ENCODE assay signal across 27 cellular contexts in the genomic region with DNA sequence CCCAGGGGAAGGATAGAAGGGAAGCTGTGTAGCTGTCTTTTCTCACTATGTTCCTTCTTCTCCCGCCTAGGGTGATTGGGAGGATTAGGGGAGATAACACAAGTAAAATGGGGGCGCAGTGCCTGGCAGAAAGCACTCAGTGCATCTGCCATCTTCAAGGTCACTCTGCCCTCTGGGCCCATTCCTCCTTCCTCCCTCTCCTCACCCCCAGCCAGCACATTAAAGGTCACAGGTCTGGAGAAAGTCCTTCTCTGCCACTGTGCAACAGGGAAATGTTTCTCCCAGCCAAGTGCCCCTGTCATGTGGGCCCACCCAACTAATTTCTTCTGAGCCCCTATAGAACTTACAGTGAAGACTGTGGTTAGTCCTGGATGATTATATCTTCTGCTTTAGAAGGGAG. TPM values are rescaled to one million over a fixed set of nuclear protein-coding genes. Genes with fewer than 3 reads are reported as not detected.
DNase-seq lines count a peak whose midpoint lies in the region; ATAC-seq and TF ChIP-seq lines count a peak whose summit lies in the region.
"Had no signal": no experiment of that assay in that cellular context is flagged by ENCODE, and none has a peak within 500 bp of the region (broad histone marks: within the 10 kb centered on the region; RNA-seq: fewer than 3 reads in every experiment).

No MANE protein-coding gene starts in this region.

- 88 to 93% methylated on average over 2 of the region's 2 CpGs for WGBS in tibial nerve, 2 donors

- no peaks in the 10 kb centered on the region for H3K36me3 ChIP-seq in tibial nerve
- H3K36me3 ChIP-seq: MG63 had no signal

- no peak overlapping the region for H3K4me3 ChIP-seq in tibial nerve
- H3K4me3 ChIP-seq: GM12878, K562, MG63 had no signal

- H3K4me1 Mint-ChIP-seq in T-helper 17 cell (peaks cover 12% of the 10 kb centered on the region), mesothelial cell of epicardium (peaks cover 34% of the 10 kb centered on the region)

- DNase-seq in GM20000 (ENCODE audit: low spot score): no peak
- no peak for DNase-seq in T-helper 17 cell
- DNase-seq in mesothelial cell of epicardium (ENCODE audit: low spot score in 2 of 2, unreplicated experiment in 2 of 2): no peak
- DNase-seq in tibial nerve (ENCODE audit: low spot score in 2 of 2): no peak
- DNase-seq in activated T-cell treated with anti-CD3 and anti-CD28 coated beads for 4 hours: no peak
- no peak for DNase-seq in activated CD4-positive, alpha-beta T cell treated with anti-CD3 and anti-CD28 coated beads, Interleukin-2, amount 50 U/mL, for 48 hours
- no peak for DNase-seq in DMS153 (lab: John Stamatoyannopoulos, UW)
- DNase-seq: ACHN; activated CD4-positive, alpha-beta T cell treated with anti-CD3 and anti-CD28 coated beads, Interleukin-2, amount 50 U/mL, for 1 hour; activated CD4-positive, CD25-positive, alpha-beta regulatory T cell; activated gamma-delta T cell treated with Interleukin-2 at 50 U/mL for 16 hours; activated naive CD8-positive, alpha-beta T cell treated with anti-CD3 and anti-CD28 coated beads, Interleukin-2, amount 10 ng/mL, durations not matched to agents 7 days and 5 days; activated T-cell treated with anti-CD3 and anti-CD28 coated beads, Interleukin-2, amount 50 U/mL, for 48 hours; caudate nucleus; cortex of kidney; effector memory CD8-positive, alpha-beta T cell; MG63; midbrain; natural killer cell; nucleus accumbens; T-cell had no signal

- peak overlapping the region in 3 of 4 donors; percentile 1 to 63 (median 52) for H3K27ac ChIP-seq in tibial nerve

- ATAC-seq in T-helper 17 cell: no peak
- ATAC-seq: effector memory CD8-positive, alpha-beta T cell; GM12878; K562; natural killer cell; stimulated activated effector memory CD8-positive, alpha-beta T cell treated with anti-CD3 and anti-CD28 coated beads, Interleukin-12 subunit alpha, Interleukin-12 subunit beta, amount 100 ng/mL, for 72 hours; T-cell had no signal

- peaks cover 7% of the 10 kb centered on the region for H3K9me3 Mint-ChIP-seq in mesothelial cell of epicardium
- H3K9me3 Mint-ChIP-seq: effector memory CD8-positive, alpha-beta T cell; stimulated activated effector memory CD8-positive, alpha-beta T cell treated with anti-CD3 and anti-CD28 coated beads, Interleukin-12 subunit alpha, Interleukin-12 subunit beta, amount 100 ng/mL, for 72 hours had no signal

- TF ChIP-seq CTCF in GM20000 (IDR thresholded peaks at IDR 0.05; ENCODE audit: extremely low read depth, missing control alignments): peak; percentile 2
- TF ChIP-seq CTCF in mesothelial cell of epicardium (IDR thresholded peaks at IDR 0.05; ENCODE audit: unreplicated experiment): no peak
- TF ChIP-seq CTCF in tibial nerve (IDR thresholded peaks at IDR 0.05): no peak

- H3K27me3 Mint-ChIP-seq in T-helper 17 cell (no peaks in the 10 kb centered on the region), mesothelial cell of epicardium (ENCODE audit: low read depth) (no peaks in the 10 kb centered on the region)
- H3K27me3 Mint-ChIP-seq: effector memory CD8-positive, alpha-beta T cell; T-cell had no signal

- no peak for TF ChIP-seq POLR2A in tibial nerve (IDR thresholded peaks at IDR 0.05)

- H3K36me3 Mint-ChIP-seq in T-helper 17 cell (ENCODE audit: low read depth) (peaks cover under 1% of the 10 kb centered on the region), mesothelial cell of epicardium (peaks cover under 1% of the 10 kb centered on the region)
- H3K36me3 Mint-ChIP-seq: stimulated activated effector memory CD8-positive, alpha-beta T cell treated with anti-CD3 and anti-CD28 coated beads, Interleukin-12 subunit alpha, Interleukin-12 subunit beta, amount 100 ng/mL, for 72 hours had no signal

- H3K9me3 ChIP-seq in T-helper 17 cell (ENCODE audit: control insufficient read depth, low read length, poor library complexity, severe bottlenecking): no peaks in the 10 kb centered on the region
- H3K9me3 ChIP-seq in tibial nerve: peaks cover 0 to 2% (median under 1%) of the 10 kb centered on the region in 4 donors
- H3K9me3 ChIP-seq: MG63 had no signal

- no peak for TF ChIP-seq EP300 in tibial nerve (IDR thresholded peaks at IDR 0.05)

- H3K4me3 Mint-ChIP-seq in T-helper 17 cell: no peak overlapping the region
- no peak overlapping the region for H3K4me3 Mint-ChIP-seq in mesothelial cell of epicardium
- H3K4me3 Mint-ChIP-seq: activated naive CD8-positive, alpha-beta T cell treated with anti-CD3 and anti-CD28 coated beads, Interleukin-2, amount 10 ng/mL, durations not matched to agents 7 days and 5 days; B cell; effector memory CD8-positive, alpha-beta T cell; natural killer cell; stimulated activated effector memory CD8-positive, alpha-beta T cell treated with anti-CD3 and anti-CD28 coated beads, Interleukin-12 subunit alpha, Interleukin-12 subunit beta, amount 100 ng/mL, for 72 hours; T-cell had no signal

- H3K27ac Mint-ChIP-seq in T-helper 17 cell (peak overlapping the region; percentile 24), mesothelial cell of epicardium (peak overlapping the region; percentile 34)
- H3K27ac Mint-ChIP-seq: activated naive CD8-positive, alpha-beta T cell treated with anti-CD3 and anti-CD28 coated beads, Interleukin-2, amount 10 ng/mL, durations not matched to agents 7 days and 5 days; effector memory CD8-positive, alpha-beta T cell; natural killer cell had no signal

- peaks cover 0 to 57% (median 4%) of the 10 kb centered on the region in 4 donors for H3K4me1 ChIP-seq in tibial nerve

- no peaks in the 10 kb centered on the region for H3K27me3 ChIP-seq in tibial nerve
- H3K27me3 ChIP-seq: MG63 had no signal

RNA-seq across cellular contexts. Expression of gene CLIC5, which starts 45.8 kb away (rescaled TPM):
- total RNA-seq in T-helper 17 cell (10 to 100 TPM in 1 of 2 donors, 1 to 10 TPM in 1; 7.2 to 10.1 TPM), mesothelial cell of epicardium (1.8 to 2.4 TPM (median 2.1 TPM) in 3 replicates), tibial nerve (10 to 100 TPM in 3 of 4 donors, 1 to 10 TPM in 1; 6.6 to 47.2 (median 34.8) TPM)
- total RNA-seq: GM12878, RPMI7951, SK-MEL-5 had no signal
